25 cellular contexts compared by ENCODE assay signal in genomic region chr9:31275419-31275818, GRCh38.
"Had no signal": no experiment of that assay in that cellular context is flagged by ENCODE, and none has a peak within 500 bp of the region (broad histone marks: within the 10 kb centered on the region; RNA-seq: fewer than 3 reads in every experiment).

No MANE protein-coding gene starts in this region.

- H3K27me3 ChIP-seq: adrenal gland, MG63, Peyer's patch, SJCRH30 had no signal

- H3K4me1 Mint-ChIP-seq: activated naive CD8-positive, alpha-beta T cell treated with anti-CD3 and anti-CD28 coated beads, Interleukin-2, amount 10 ng/mL, durations not matched to agents 7 days and 5 days had no signal

- H3K4me3 ChIP-seq: adrenal gland, MG63, Peyer's patch, SJCRH30 had no signal

- H3K27ac Mint-ChIP-seq: activated CD8-positive, alpha-beta T cell treated with anti-CD3 and anti-CD28 coated beads, Interleukin-2, amount 10 ng/mL, durations not matched to agents 7 days and 5 days; activated naive CD8-positive, alpha-beta T cell treated with anti-CD3 and anti-CD28 coated beads, Interleukin-2, amount 10 ng/mL, durations not matched to agents 7 days and 5 days had no signal

- H3K27ac ChIP-seq: adrenal gland, Peyer's patch, RWPE1, SJCRH30 had no signal

- H3K4me3 Mint-ChIP-seq: activated CD8-positive, alpha-beta T cell treated with anti-CD3 and anti-CD28 coated beads, Interleukin-2, amount 10 ng/mL, durations not matched to agents 7 days and 5 days; activated naive CD8-positive, alpha-beta T cell treated with anti-CD3 and anti-CD28 coated beads, Interleukin-2, amount 10 ng/mL, durations not matched to agents 7 days and 5 days had no signal

- H3K4me1 ChIP-seq: adrenal gland, Peyer's patch, SJCRH30 had no signal

- ATAC-seq: activated CD8-positive, alpha-beta T cell treated with anti-CD3 and anti-CD28 coated beads, Interleukin-2, amount 10 ng/mL, durations not matched to agents 7 days and 5 days had no signal

- H3K9ac ChIP-seq: SK-N-SH had no signal

- H3K27me3 Mint-ChIP-seq: activated naive CD8-positive, alpha-beta T cell treated with anti-CD3 and anti-CD28 coated beads, Interleukin-2, amount 10 ng/mL, durations not matched to agents 7 days and 5 days had no signal

- H3K36me3 ChIP-seq: adrenal gland, MG63, Peyer's patch, SJCRH30 had no signal

- DNase-seq: activated CD4-positive, alpha-beta T cell treated with anti-CD3 and anti-CD28 coated beads for 48 hours; activated CD4-positive, alpha-beta T cell treated with anti-CD3 and anti-CD28 coated beads, Interleukin-2, amount 50 U/mL, for 4 hours; activated CD4-positive, CD25-positive, alpha-beta regulatory T cell treated with anti-CD3 and anti-CD28 coated beads, Interleukin-2, amount 50 U/mL, for 72 hours; activated CD8-positive, alpha-beta memory T cell treated with anti-CD3 and anti-CD28 coated beads, Interleukin-2, amount 50 U/mL, for 48 hours; activated CD8-positive, alpha-beta T cell treated with anti-CD3 and anti-CD28 coated beads, Interleukin-2, amount 10 ng/mL, durations not matched to agents 7 days and 5 days; activated naive CD4-positive, alpha-beta T cell treated with anti-CD3 and anti-CD28 coated beads, Interleukin-2, amount 50 U/mL, for 16 hours; activated naive CD8-positive, alpha-beta T cell treated with anti-CD3 and anti-CD28 coated beads, Interleukin-2, amount 10 ng/mL, durations not matched to agents 7 days and 5 days; activated T-cell treated with anti-CD3 and anti-CD28 coated beads, Interleukin-2, amount 50 U/mL, for 1 hour; adrenal gland; anterior cingulate cortex; central memory CD4-positive, alpha-beta T cell; MG63; NCI-H1105; NCI-H1436; NCI-H1694 treated with DMSO at 0.1 percent for 48 hours; NCI-H2029 treated with DMSO at 0.1 percent for 48 hours; NCI-H446; NCI-H524; NCI-H82; OCI-M1; Peyer's patch; Right ventricle myocardium superior; SJCRH30; SK-N-SH had no signal

- H3K9me3 ChIP-seq: adrenal gland, MG63, Peyer's patch, SJCRH30, SK-N-SH had no signal
